1 cellular context compared by ENCODE assay signal in the genomic region with DNA sequence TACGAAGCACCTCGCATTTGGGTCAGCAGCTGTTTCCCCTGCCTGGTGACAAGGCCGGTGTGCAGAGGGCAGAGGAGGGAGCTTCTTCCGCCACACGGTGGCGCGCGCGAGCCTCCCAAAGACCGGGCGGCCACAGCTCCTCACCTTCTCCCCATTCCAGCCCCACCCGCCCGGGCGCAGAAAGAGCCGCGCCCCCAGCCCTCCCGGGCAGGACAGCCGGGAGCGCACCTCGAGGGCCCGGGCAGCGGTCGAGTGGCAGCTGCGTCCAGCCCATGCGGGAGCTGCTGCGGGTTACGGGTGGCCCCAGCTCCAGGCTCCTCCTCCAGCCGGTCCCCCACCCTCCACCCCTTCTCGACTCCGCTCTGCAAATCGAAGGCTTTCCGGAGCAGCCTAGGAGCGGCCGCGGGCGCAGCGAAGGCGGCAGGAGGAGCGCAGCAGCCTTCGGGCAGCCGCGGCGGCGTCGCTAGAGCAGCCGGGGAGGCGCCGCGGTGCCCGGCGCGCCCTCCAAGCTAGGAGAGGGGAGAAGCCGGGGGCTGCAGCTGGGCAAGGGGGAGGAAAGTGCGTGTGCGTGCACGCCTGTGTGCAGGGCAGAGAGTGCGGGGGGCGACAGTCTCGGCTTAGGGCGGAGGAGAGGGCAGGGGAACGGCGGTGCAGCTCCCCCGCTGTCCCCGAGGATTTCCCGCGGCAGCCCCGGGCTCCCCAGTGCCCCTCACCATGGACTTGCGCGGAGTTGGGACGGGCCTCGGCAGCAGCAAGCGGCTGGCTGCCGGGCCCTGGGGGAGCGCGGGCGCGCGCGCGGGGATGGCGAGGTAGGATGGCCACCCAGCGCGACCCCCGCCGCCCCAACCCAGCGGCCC.
TF ChIP-seq lines count a peak whose summit lies in the region.

A gene (plus strand): TSS at position 348 of the 857 bp plus-strand sequence. CDS start 635 bp downstream, outside the sequence.

TF ChIP-seq in HepG2, 621 proteins besides CTCF, POLR2A, EP300 and RAD21 (continued from another document and continues in another):
- TF ChIP-seq, protein P1, sequence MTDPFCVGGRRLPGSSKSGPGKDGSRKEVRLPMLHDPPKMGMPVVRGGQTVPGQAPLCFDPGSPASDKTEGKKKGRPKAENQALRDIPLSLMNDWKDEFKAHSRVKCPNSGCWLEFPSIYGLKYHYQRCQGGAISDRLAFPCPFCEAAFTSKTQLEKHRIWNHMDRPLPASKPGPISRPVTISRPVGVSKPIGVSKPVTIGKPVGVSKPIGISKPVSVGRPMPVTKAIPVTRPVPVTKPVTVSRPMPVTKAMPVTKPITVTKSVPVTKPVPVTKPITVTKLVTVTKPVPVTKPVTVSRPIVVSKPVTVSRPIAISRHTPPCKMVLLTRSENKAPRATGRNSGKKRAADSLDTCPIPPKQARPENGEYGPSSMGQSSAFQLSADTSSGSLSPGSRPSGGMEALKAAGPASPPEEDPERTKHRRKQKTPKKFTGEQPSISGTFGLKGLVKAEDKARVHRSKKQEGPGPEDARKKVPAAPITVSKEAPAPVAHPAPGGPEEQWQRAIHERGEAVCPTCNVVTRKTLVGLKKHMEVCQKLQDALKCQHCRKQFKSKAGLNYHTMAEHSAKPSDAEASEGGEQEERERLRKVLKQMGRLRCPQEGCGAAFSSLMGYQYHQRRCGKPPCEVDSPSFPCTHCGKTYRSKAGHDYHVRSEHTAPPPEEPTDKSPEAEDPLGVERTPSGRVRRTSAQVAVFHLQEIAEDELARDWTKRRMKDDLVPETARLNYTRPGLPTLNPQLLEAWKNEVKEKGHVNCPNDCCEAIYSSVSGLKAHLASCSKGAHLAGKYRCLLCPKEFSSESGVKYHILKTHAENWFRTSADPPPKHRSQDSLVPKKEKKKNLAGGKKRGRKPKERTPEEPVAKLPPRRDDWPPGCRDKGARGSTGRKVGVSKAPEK (CRISPR knock-in tag; IDR thresholded peaks at IDR 0.05; ENCODE audit: borderline replicate concordance) = no peak
- TF ChIP-seq MAFF (IDR thresholded peaks at IDR 0.05; ENCODE audit: low read depth, low read length) = no peak
- TF ChIP-seq KDM5B (CRISPR knock-in tag; IDR thresholded peaks at IDR 0.05; ENCODE audit: borderline replicate concordance) = peak; percentile 44; the same call in 1 of the 2 replicates
- no peak for TF ChIP-seq ZBTB7A (CRISPR knock-in tag; IDR thresholded peaks at IDR 0.05)
- TF ChIP-seq, protein P2, sequence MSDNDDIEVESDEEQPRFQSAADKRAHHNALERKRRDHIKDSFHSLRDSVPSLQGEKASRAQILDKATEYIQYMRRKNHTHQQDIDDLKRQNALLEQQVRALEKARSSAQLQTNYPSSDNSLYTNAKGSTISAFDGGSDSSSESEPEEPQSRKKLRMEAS (IDR thresholded peaks at IDR 0.05) = peak; percentile 14; the same call in 1 of the 2 replicates
- TF ChIP-seq MIER3 (CRISPR knock-in tag; IDR thresholded peaks at IDR 0.05; ENCODE audit: borderline replicate concordance) = no peak
- no peak for TF ChIP-seq ZSCAN12 (CRISPR knock-in tag; IDR thresholded peaks at IDR 0.05)
- TF ChIP-seq ZNF674 (CRISPR knock-in tag; IDR thresholded peaks at IDR 0.05; ENCODE audit: low read depth) = no peak
- TF ChIP-seq, protein P3, sequence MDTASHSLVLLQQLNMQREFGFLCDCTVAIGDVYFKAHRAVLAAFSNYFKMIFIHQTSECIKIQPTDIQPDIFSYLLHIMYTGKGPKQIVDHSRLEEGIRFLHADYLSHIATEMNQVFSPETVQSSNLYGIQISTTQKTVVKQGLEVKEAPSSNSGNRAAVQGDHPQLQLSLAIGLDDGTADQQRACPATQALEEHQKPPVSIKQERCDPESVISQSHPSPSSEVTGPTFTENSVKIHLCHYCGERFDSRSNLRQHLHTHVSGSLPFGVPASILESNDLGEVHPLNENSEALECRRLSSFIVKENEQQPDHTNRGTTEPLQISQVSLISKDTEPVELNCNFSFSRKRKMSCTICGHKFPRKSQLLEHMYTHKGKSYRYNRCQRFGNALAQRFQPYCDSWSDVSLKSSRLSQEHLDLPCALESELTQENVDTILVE (CRISPR knock-in tag; IDR thresholded peaks at IDR 0.05) = no peak
- 0 out of 2 replicates have a peak, but pooled peaks have one; percentile 40 for TF ChIP-seq AHR (CRISPR knock-in tag; IDR thresholded peaks at IDR 0.05)
- no peak for TF ChIP-seq ZNF30 (CRISPR knock-in tag; IDR thresholded peaks at IDR 0.05)
- TF ChIP-seq, protein P4, sequence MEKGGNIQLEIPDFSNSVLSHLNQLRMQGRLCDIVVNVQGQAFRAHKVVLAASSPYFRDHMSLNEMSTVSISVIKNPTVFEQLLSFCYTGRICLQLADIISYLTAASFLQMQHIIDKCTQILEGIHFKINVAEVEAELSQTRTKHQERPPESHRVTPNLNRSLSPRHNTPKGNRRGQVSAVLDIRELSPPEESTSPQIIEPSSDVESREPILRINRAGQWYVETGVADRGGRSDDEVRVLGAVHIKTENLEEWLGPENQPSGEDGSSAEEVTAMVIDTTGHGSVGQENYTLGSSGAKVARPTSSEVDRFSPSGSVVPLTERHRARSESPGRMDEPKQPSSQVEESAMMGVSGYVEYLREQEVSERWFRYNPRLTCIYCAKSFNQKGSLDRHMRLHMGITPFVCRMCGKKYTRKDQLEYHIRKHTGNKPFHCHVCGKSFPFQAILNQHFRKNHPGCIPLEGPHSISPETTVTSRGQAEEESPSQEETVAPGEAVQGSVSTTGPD (CRISPR knock-in tag; IDR thresholded peaks at IDR 0.05) = no peak
- TF ChIP-seq, protein P5, sequence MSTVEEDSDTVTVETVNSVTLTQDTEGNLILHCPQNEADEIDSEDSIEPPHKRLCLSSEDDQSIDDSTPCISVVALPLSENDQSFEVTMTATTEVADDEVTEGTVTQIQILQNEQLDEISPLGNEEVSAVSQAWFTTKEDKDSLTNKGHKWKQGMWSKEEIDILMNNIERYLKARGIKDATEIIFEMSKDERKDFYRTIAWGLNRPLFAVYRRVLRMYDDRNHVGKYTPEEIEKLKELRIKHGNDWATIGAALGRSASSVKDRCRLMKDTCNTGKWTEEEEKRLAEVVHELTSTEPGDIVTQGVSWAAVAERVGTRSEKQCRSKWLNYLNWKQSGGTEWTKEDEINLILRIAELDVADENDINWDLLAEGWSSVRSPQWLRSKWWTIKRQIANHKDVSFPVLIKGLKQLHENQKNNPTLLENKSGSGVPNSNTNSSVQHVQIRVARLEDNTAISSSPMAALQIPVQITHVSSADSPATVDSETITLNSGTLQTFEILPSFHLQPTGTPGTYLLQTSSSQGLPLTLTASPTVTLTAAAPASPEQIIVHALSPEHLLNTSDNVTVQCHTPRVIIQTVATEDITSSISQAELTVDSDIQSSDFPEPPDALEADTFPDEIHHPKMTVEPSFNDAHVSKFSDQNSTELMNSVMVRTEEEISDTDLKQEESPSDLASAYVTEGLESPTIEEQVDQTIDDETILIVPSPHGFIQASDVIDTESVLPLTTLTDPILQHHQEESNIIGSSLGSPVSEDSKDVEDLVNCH (CRISPR knock-in tag; IDR thresholded peaks at IDR 0.05) = no peak
- TF ChIP-seq ZBTB8A (CRISPR knock-in tag; IDR thresholded peaks at IDR 0.05; ENCODE audit: borderline replicate concordance, low read depth) = no peak
- 0 out of 2 replicates have a peak, but pooled peaks have one; percentile 66 for TF ChIP-seq ZNF839 (CRISPR knock-in tag; IDR thresholded peaks at IDR 0.05; ENCODE audit: borderline replicate concordance)
- TF ChIP-seq, protein P6, sequence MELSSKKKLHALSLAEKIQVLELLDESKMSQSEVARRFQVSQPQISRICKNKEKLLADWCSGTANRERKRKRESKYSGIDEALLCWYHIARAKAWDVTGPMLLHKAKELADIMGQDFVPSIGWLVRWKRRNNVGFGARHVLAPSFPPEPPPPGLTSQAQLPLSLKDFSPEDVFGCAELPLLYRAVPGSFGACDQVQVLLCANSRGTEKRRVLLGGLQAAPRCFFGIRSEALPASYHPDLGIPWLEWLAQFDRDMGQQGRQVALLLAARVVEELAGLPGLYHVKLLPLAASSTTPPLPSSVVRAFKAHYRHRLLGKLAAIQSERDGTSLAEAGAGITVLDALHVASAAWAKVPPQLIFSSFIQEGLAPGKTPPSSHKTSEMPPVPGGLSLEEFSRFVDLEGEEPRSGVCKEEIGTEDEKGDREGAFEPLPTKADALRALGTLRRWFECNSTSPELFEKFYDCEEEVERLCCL (CRISPR knock-in tag; IDR thresholded peaks at IDR 0.05; ENCODE audit: borderline replicate concordance) = no peak
- TF ChIP-seq, protein P7, sequence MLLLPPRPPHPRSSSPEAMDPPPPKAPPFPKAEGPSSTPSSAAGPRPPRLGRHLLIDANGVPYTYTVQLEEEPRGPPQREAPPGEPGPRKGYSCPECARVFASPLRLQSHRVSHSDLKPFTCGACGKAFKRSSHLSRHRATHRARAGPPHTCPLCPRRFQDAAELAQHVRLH (CRISPR knock-in tag; IDR thresholded peaks at IDR 0.05; ENCODE audit: borderline replicate concordance, low read depth) = 0 out of 2 replicates have a peak, but pooled peaks have one; percentile 31
- TF ChIP-seq RCOR2 (CRISPR knock-in tag; IDR thresholded peaks at IDR 0.05) = no peak
- no peak for TF ChIP-seq HOXD1 (CRISPR knock-in tag; IDR thresholded peaks at IDR 0.05)
- TF ChIP-seq, protein P8, sequence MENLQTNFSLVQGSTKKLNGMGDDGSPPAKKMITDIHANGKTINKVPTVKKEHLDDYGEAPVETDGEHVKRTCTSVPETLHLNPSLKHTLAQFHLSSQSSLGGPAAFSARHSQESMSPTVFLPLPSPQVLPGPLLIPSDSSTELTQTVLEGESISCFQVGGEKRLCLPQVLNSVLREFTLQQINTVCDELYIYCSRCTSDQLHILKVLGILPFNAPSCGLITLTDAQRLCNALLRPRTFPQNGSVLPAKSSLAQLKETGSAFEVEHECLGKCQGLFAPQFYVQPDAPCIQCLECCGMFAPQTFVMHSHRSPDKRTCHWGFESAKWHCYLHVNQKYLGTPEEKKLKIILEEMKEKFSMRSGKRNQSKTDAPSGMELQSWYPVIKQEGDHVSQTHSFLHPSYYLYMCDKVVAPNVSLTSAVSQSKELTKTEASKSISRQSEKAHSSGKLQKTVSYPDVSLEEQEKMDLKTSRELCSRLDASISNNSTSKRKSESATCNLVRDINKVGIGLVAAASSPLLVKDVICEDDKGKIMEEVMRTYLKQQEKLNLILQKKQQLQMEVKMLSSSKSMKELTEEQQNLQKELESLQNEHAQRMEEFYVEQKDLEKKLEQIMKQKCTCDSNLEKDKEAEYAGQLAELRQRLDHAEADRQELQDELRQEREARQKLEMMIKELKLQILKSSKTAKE (CRISPR knock-in tag; IDR thresholded peaks at IDR 0.05; ENCODE audit: borderline replicate concordance) = no peak
- no peak for TF ChIP-seq DMAP1 (CRISPR knock-in tag; IDR thresholded peaks at IDR 0.05)
- no peak for TF ChIP-seq ZMYM2 (CRISPR knock-in tag; IDR thresholded peaks at IDR 0.05)
- TF ChIP-seq GPN1 (CRISPR knock-in tag; IDR thresholded peaks at IDR 0.05; ENCODE audit: borderline replicate concordance) = no peak
- TF ChIP-seq ZNF629 (CRISPR knock-in tag; conservative IDR thresholded peaks at IDR 0.05) = no peak
- TF ChIP-seq, protein P9, sequence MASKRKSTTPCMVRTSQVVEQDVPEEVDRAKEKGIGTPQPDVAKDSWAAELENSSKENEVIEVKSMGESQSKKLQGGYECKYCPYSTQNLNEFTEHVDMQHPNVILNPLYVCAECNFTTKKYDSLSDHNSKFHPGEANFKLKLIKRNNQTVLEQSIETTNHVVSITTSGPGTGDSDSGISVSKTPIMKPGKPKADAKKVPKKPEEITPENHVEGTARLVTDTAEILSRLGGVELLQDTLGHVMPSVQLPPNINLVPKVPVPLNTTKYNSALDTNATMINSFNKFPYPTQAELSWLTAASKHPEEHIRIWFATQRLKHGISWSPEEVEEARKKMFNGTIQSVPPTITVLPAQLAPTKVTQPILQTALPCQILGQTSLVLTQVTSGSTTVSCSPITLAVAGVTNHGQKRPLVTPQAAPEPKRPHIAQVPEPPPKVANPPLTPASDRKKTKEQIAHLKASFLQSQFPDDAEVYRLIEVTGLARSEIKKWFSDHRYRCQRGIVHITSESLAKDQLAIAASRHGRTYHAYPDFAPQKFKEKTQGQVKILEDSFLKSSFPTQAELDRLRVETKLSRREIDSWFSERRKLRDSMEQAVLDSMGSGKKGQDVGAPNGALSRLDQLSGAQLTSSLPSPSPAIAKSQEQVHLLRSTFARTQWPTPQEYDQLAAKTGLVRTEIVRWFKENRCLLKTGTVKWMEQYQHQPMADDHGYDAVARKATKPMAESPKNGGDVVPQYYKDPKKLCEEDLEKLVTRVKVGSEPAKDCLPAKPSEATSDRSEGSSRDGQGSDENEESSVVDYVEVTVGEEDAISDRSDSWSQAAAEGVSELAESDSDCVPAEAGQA (IDR thresholded peaks at IDR 0.05; ENCODE audit: low read depth) = no peak
- TF ChIP-seq, protein P9 (CRISPR knock-in tag; IDR thresholded peaks at IDR 0.05; ENCODE audit: borderline replicate concordance) = no peak
- no peak for TF ChIP-seq MBNL3 (CRISPR knock-in tag; conservative IDR thresholded peaks at IDR 0.05)
- no peak for TF ChIP-seq ZNF430 (CRISPR knock-in tag; IDR thresholded peaks at IDR 0.05)
- TF ChIP-seq EED (CRISPR knock-in tag; IDR thresholded peaks at IDR 0.05) = 0 out of 2 replicates have a peak, but pooled peaks have one; percentile 27
- TF ChIP-seq MED1 (CRISPR knock-in tag; IDR thresholded peaks at IDR 0.05) = no peak
- TF ChIP-seq RFXAP (CRISPR knock-in tag; IDR thresholded peaks at IDR 0.05; ENCODE audit: borderline replicate concordance) = no peak
- TF ChIP-seq, protein P10, sequence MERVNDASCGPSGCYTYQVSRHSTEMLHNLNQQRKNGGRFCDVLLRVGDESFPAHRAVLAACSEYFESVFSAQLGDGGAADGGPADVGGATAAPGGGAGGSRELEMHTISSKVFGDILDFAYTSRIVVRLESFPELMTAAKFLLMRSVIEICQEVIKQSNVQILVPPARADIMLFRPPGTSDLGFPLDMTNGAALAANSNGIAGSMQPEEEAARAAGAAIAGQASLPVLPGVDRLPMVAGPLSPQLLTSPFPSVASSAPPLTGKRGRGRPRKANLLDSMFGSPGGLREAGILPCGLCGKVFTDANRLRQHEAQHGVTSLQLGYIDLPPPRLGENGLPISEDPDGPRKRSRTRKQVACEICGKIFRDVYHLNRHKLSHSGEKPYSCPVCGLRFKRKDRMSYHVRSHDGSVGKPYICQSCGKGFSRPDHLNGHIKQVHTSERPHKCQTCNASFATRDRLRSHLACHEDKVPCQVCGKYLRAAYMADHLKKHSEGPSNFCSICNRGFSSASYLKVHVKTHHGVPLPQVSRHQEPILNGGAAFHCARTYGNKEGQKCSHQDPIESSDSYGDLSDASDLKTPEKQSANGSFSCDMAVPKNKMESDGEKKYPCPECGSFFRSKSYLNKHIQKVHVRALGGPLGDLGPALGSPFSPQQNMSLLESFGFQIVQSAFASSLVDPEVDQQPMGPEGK (CRISPR knock-in tag; IDR thresholded peaks at IDR 0.05) = peak; percentile 74
- TF ChIP-seq KAT2B (IDR thresholded peaks at IDR 0.05; ENCODE audit: borderline replicate concordance, low read depth, low read length) = no peak
- no peak for TF ChIP-seq ZNF24 (IDR thresholded peaks at IDR 0.05)
